14 cellular contexts compared by ENCODE assay signal in the genomic region with DNA sequence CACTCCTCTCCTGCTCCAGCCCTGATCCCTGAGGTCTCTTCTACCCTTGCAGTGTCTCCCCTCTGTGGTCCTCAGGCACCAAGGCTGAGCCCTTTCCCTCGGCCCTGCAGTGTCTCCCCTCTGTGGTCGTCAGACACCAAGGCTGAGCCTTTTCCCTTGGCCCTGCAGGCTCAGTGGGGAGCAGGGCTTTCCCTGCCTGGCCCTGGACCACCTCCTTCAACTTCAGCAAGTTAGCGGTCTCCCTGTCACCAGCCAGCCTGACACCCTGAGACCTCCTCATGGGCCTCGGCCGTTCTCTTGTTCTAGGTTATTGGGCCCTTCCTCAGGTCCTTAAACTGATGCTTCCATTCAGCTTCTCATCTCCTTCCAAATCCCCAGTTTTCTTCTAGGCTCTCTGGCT. TPM values are rescaled to one million over a fixed set of nuclear protein-coding genes. Genes with fewer than 3 reads are reported as not detected.
DNase-seq lines count a peak whose midpoint lies in the region; ATAC-seq, FAIRE-seq and TF ChIP-seq lines count a peak whose summit lies in the region.
"Had no signal": no experiment of that assay in that cellular context is flagged by ENCODE, and none has a peak within 500 bp of the region (broad histone marks: within the 10 kb centered on the region; RNA-seq: fewer than 3 reads in every experiment).

No MANE protein-coding gene starts in this region.

- H3K27me3 ChIP-seq in upper lobe of right lung = no peaks in the 10 kb centered on the region

- peak overlapping the region; percentile 23 for H3K4me3 Mint-ChIP-seq in activated naive CD4-positive, alpha-beta T cell treated with anti-CD3 and anti-CD28 coated beads, Interleukin-2, amount 10 ng/mL, durations not matched to agents 7 days and 5 days
- peak overlapping the region; percentile 3 for H3K4me3 Mint-ChIP-seq in activated CD4-positive, alpha-beta memory T cell treated with anti-CD3 and anti-CD28 coated beads for 36 hours

- no peak for TF ChIP-seq CTCF in kidney (IDR thresholded peaks at IDR 0.05; ENCODE audit: borderline replicate concordance, extremely low read depth, insufficient read depth)
- no peak for TF ChIP-seq CTCF in upper lobe of right lung (IDR thresholded peaks at IDR 0.05)

- H3K9me3 ChIP-seq in kidney (ENCODE audit: control insufficient read depth in 1 of 2, low read length in 2 of 2) = no peaks in the 10 kb centered on the region
- H3K9me3 ChIP-seq in upper lobe of right lung = no peaks in the 10 kb centered on the region

- H3K4me3 ChIP-seq in kidney (ENCODE audit: low read length in 2 of 2) (no peak overlapping the region), upper lobe of right lung (no peak overlapping the region)
- H3K4me3 ChIP-seq: smooth muscle cell had no signal

- no peak for DNase-seq in activated naive CD4-positive, alpha-beta T cell treated with anti-CD3 and anti-CD28 coated beads, Interleukin-2, amount 10 ng/mL, durations not matched to agents 7 days and 5 days
- DNase-seq in activated naive CD4-positive, alpha-beta T cell treated with anti-CD3 and anti-CD28 coated beads, Interleukin-2, amount 50 U/mL, for 16 hours = no peak
- DNase-seq in activated CD4-positive, alpha-beta memory T cell treated with anti-CD3 and anti-CD28 coated beads for 36 hours = no peak
- peak; percentile 69 for DNase-seq in kidney
- DNase-seq in upper lobe of right lung = peak; percentile 51
- DNase-seq in HUDEP-2 (lab: John Stamatoyannopoulos, UW; ENCODE audit: unreplicated experiment in 76 of 76) = no peak
- DNase-seq in ecto neural progenitor cell (ENCODE audit: low spot score) = no peak
- DNase-seq in NCI-H82 (lab: John Stamatoyannopoulos, UW) = no peak
- DNase-seq: mesendoderm, NCI-H1694 treated with DMSO at 0.1 percent for 48 hours, NCI-H526 had no signal

- H3K36me3 ChIP-seq in kidney (ENCODE audit: control insufficient read depth in 1 of 2, insufficient read depth in 2 of 2, low read length in 2 of 2) (no peaks in the 10 kb centered on the region), upper lobe of right lung (no peaks in the 10 kb centered on the region)

- no peak overlapping the region for H3K9ac ChIP-seq in kidney (ENCODE audit: low read length in 2 of 2)

- H3K27ac ChIP-seq in kidney (ENCODE audit: low read depth in 2 of 2, low read length in 2 of 2) (no peak overlapping the region), upper lobe of right lung (peak overlapping the region; percentile 26)

- POLR2A ChIA-PET in activated CD4-positive, alpha-beta memory T cell treated with anti-CD3 and anti-CD28 coated beads for 36 hours (lab: Charles Lee) = interaction anchor here (0.6 kb wide), 1 partner anchor 87 kb away, joined by 4 read pairs; no protein-coding TSS in a partner anchor

- peak overlapping the region; percentile 58 for H3K27ac Mint-ChIP-seq in activated naive CD4-positive, alpha-beta T cell treated with anti-CD3 and anti-CD28 coated beads, Interleukin-2, amount 10 ng/mL, durations not matched to agents 7 days and 5 days
- H3K27ac Mint-ChIP-seq in activated CD4-positive, alpha-beta memory T cell treated with anti-CD3 and anti-CD28 coated beads for 36 hours = peak overlapping the region; percentile 94

- H3K4me1 ChIP-seq in kidney (ENCODE audit: control insufficient read depth in 1 of 2, insufficient read depth in 1 of 2, low read depth in 1 of 2, low read length in 2 of 2) = peaks cover 0 to 8% of the 10 kb centered on the region in 2 donors
- peaks cover 7% of the 10 kb centered on the region for H3K4me1 ChIP-seq in upper lobe of right lung

- CTCF ChIA-PET in activated naive CD4-positive, alpha-beta T cell treated with anti-CD3 and anti-CD28 coated beads, Interleukin-2, amount 10 ng/mL, durations not matched to agents 7 days and 5 days (lab: Charles Lee) = interaction anchor here (2.2 kb wide), 1 partner anchor 35 kb away, joined by 8 read pairs; no protein-coding TSS in a partner anchor
- CTCF ChIA-PET in activated CD4-positive, alpha-beta memory T cell treated with anti-CD3 and anti-CD28 coated beads for 36 hours (lab: Charles Lee) = no interaction called here

- H3K36me3 Mint-ChIP-seq in activated naive CD4-positive, alpha-beta T cell treated with anti-CD3 and anti-CD28 coated beads, Interleukin-2, amount 10 ng/mL, durations not matched to agents 7 days and 5 days = peaks cover 48% of the 10 kb centered on the region
- H3K36me3 Mint-ChIP-seq in activated CD4-positive, alpha-beta memory T cell treated with anti-CD3 and anti-CD28 coated beads for 36 hours = peaks cover 26% of the 10 kb centered on the region

- no peaks in the 10 kb centered on the region for H3K9me3 Mint-ChIP-seq in activated naive CD4-positive, alpha-beta T cell treated with anti-CD3 and anti-CD28 coated beads, Interleukin-2, amount 10 ng/mL, durations not matched to agents 7 days and 5 days
- no peaks in the 10 kb centered on the region for H3K9me3 Mint-ChIP-seq in activated CD4-positive, alpha-beta memory T cell treated with anti-CD3 and anti-CD28 coated beads for 36 hours

- intact Hi-C loops in activated CD4-positive, alpha-beta memory T cell treated with anti-CD3 and anti-CD28 coated beads for 36 hours (cut with micrococcal nuclease) = loop anchor here (10.0 kb wide), 1 partner anchor 651 kb away; a partner anchor contains a TSS
- intact Hi-C loops in kidney (cut with DNase I) = no loop called here
- intact Hi-C loops in upper lobe of right lung (cut with DNase I) = no loop called here

- no peak for FAIRE-seq in kidney (lab: Jason Lieb, UNC)
- FAIRE-seq: astrocyte, TTC549 had no signal

- no peak for ATAC-seq in upper lobe of right lung

- no peaks in the 10 kb centered on the region for H3K27me3 Mint-ChIP-seq in activated naive CD4-positive, alpha-beta T cell treated with anti-CD3 and anti-CD28 coated beads, Interleukin-2, amount 10 ng/mL, durations not matched to agents 7 days and 5 days
- H3K27me3 Mint-ChIP-seq in activated CD4-positive, alpha-beta memory T cell treated with anti-CD3 and anti-CD28 coated beads for 36 hours = no peaks in the 10 kb centered on the region

- peaks cover 86% of the 10 kb centered on the region for H3K4me1 Mint-ChIP-seq in activated naive CD4-positive, alpha-beta T cell treated with anti-CD3 and anti-CD28 coated beads, Interleukin-2, amount 10 ng/mL, durations not matched to agents 7 days and 5 days
- peaks cover 79% of the 10 kb centered on the region for H3K4me1 Mint-ChIP-seq in activated CD4-positive, alpha-beta memory T cell treated with anti-CD3 and anti-CD28 coated beads for 36 hours (ENCODE audit: low read depth)

RNA-seq across cellular contexts. Expression of a gene that starts 4.3 kb away (rescaled TPM):
- total RNA-seq in activated CD4-positive, alpha-beta memory T cell treated with anti-CD3 and anti-CD28 coated beads for 36 hours = 10 to 100 TPM; 24.5 to 25.3 TPM
- total RNA-seq in kidney (11.6 TPM), upper lobe of right lung (19.5 TPM)
- 2.0 TPM for polyA plus RNA-seq in kidney (ENCODE audit: insufficient read depth, low read depth, low replicate concordance)
- total RNA-seq: astrocyte had no signal
- polyA plus RNA-seq: smooth muscle cell had no signal

Comparison
In these comparisons a context has a peak if more than half of its experiments do, and no peak if none do; other contexts are left out.
1. DNase-seq: peak in kidney (single experiment) and upper lobe of right lung (single experiment); none in activated naive CD4-positive, alpha-beta T cell treated with anti-CD3 and anti-CD28 coated beads, Interleukin-2, amount 10 ng/mL, durations not matched to agents 7 days and 5 days (single experiment), activated naive CD4-positive, alpha-beta T cell treated with anti-CD3 and anti-CD28 coated beads, Interleukin-2, amount 50 U/mL, for 16 hours (single experiment), activated CD4-positive, alpha-beta memory T cell treated with anti-CD3 and anti-CD28 coated beads for 36 hours (single experiment), HUDEP-2 (0 of 76), ecto neural progenitor cell (single experiment) and NCI-H82 (single experiment).